In the genomic region with DNA sequence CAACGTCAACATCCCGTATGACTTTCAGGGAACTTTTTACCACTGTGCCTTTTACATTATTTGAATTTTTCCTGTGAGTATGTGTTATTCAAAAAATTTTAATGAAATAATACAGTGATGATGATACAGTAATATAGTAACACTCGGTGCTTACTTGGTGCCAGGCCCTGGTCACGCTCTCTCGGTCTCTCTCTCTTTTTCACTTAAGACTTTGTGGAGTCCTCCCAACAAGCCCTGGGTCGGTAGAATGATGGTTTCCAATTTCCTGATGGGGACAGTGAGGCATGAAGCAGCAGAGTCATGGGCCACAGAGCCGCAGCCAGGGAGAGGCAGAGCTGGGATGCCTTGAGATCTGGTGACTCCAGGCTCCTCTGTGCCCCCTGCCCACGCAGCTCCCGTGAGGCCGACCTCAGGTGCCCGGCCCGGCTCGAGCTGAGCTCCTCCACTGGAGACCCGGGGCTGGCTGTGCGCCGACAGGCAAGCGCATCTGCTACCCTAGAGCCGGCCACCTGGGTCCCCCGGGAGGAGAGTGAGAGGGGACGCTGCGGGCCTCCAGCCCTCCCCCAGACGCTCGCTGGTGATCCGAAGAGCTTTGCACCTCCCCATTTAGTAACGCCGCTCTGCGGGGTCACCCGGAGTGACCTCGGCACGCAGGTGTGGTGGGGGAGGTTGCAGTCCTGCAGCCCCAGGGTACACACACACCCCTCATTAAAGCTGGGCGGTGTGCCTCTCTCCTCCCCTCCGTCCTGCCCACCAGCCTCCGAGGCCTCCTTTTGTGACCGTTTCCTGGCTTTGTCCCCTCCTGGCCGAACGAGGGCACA, we compare ENCODE assay signal across 8 cellular contexts. TPM values are rescaled to one million over a fixed set of nuclear protein-coding genes. Genes with fewer than 3 reads are reported as not detected.
DNase-seq lines count a peak whose midpoint lies in the region; ATAC-seq, FAIRE-seq and TF ChIP-seq lines count a peak whose summit lies in the region.

No MANE protein-coding gene starts in this region.

- H3K27ac ChIP-seq in GM23338 (ENCODE audit: low read depth) = peak overlapping the region; percentile 48
- no peak overlapping the region for H3K27ac ChIP-seq in Karpas-422 (ENCODE audit: low read length)
- H3K27ac ChIP-seq in effector memory CD4-positive, alpha-beta T cell (ENCODE audit: insufficient read depth, low read length, poor library complexity, severe bottlenecking) = no peak overlapping the region

- peak; percentile 81 for FAIRE-seq in RCC 7860 (lab: Jason Lieb, UNC)

- no peaks in the 10 kb centered on the region; the same call in 2 of the 3 replicates for H3K9me3 Mint-ChIP-seq in GM23338

- DNase-seq in GM23338 (ENCODE audit: low spot score) (peak; percentile 83), RCC 7860 (ENCODE audit: low spot score) (peak; percentile 84), fibroblast of the conjunctiva (ENCODE audit: low read depth) (peak; percentile 43), skeletal muscle cell (ENCODE audit: low read depth) (peak; percentile 34), Karpas-422 (no peak), NCI-H446 treated with DMSO at 0.1 percent for 48 hours (lab: John Stamatoyannopoulos, UW) (no peak)
- DNase-seq in effector memory CD4-positive, alpha-beta T cell = no peak

- H3K4me3 ChIP-seq in GM23338 = peak overlapping the region; percentile 54
- peak overlapping the region; percentile 18 for H3K4me3 ChIP-seq in skeletal muscle cell (ENCODE audit: low read depth, low read length)
- H3K4me3 ChIP-seq in Karpas-422 (ENCODE audit: low read length) = no peak overlapping the region
- no peak overlapping the region for H3K4me3 ChIP-seq in effector memory CD4-positive, alpha-beta T cell (ENCODE audit: insufficient read depth, low read depth, low read length, poor library complexity, severe bottlenecking)

- H3K4me1 ChIP-seq in GM23338 (ENCODE audit: insufficient read depth) (peaks cover 17% of the 10 kb centered on the region), Karpas-422 (ENCODE audit: low read length) (peaks cover 4% of the 10 kb centered on the region)
- H3K4me1 ChIP-seq in effector memory CD4-positive, alpha-beta T cell (ENCODE audit: control insufficient read depth, insufficient read depth, low read length, poor library complexity, severe bottlenecking) = no peaks in the 10 kb centered on the region

- H4K20me1 ChIP-seq in GM23338 (replicated peaks; ENCODE audit: insufficient read depth) (no peaks in the 10 kb centered on the region), Karpas-422 (ENCODE audit: insufficient read depth, low read depth, low read length) (no peaks in the 10 kb centered on the region)

- H3K27ac Mint-ChIP-seq in GM23338 = peak overlapping the region; percentile 61; the same call in 1 of the 2 replicates

- H3K4me3 Mint-ChIP-seq in GM23338 = peak overlapping the region; percentile 76

- peak in 1 of 2 experiments; percentile 14; a peak in 1 of 4 replicates for TF ChIP-seq CTCF in GM23338 (conservative IDR thresholded peaks at IDR 0.05; ENCODE audit: low read depth in 2 of 2)

- H3F3A ChIP-seq in GM23338 (replicated peaks; ENCODE audit: low read depth) = no peaks in the 10 kb centered on the region; the same call in 1 of the 2 replicates

- ATAC-seq in GM23338 (peak; percentile 82), HG02571 (IDR thresholded peaks at IDR 0.05; ENCODE audit: unreplicated experiment) (no peak)

- H3K9me2 ChIP-seq in GM23338 (ENCODE audit: insufficient read depth) (no peaks in the 10 kb centered on the region), Karpas-422 (replicated peaks; ENCODE audit: insufficient read depth, low read length) (no peaks in the 10 kb centered on the region)

- H3K9ac ChIP-seq in Karpas-422 (ENCODE audit: low read length) = no peak overlapping the region

- H3K36me3 ChIP-seq in GM23338 (ENCODE audit: insufficient read depth) (no peaks in the 10 kb centered on the region), Karpas-422 (ENCODE audit: insufficient read depth, low read length) (no peaks in the 10 kb centered on the region)
- H3K36me3 ChIP-seq in effector memory CD4-positive, alpha-beta T cell (ENCODE audit: control insufficient read depth, insufficient read depth, low read length) = no peaks in the 10 kb centered on the region

- H3K27me3 ChIP-seq in GM23338 (ENCODE audit: insufficient read depth) (no peaks in the 10 kb centered on the region), Karpas-422 (ENCODE audit: low read length) (no peaks in the 10 kb centered on the region)
- H3K27me3 ChIP-seq in effector memory CD4-positive, alpha-beta T cell (replicated peaks; ENCODE audit: control insufficient read depth, insufficient read depth, low read length, poor library complexity, severe bottlenecking) = no peaks in the 10 kb centered on the region

- peaks cover 52% of the 10 kb centered on the region for H3K4me1 Mint-ChIP-seq in GM23338

- H3K27me3 Mint-ChIP-seq in GM23338 (ENCODE audit: insufficient read depth, low read depth, poor library complexity) = peaks cover 24% of the 10 kb centered on the region

- peak overlapping the region; percentile 75 for H2AFZ ChIP-seq in GM23338
- no peak overlapping the region for H2AFZ ChIP-seq in Karpas-422 (ENCODE audit: low read length)

- no peaks in the 10 kb centered on the region for H3K9me3 ChIP-seq in Karpas-422 (ENCODE audit: low read length)
- no peaks in the 10 kb centered on the region for H3K9me3 ChIP-seq in effector memory CD4-positive, alpha-beta T cell (ENCODE audit: control insufficient read depth, low read length)

- H3K4me2 ChIP-seq in GM23338 (peak overlapping the region; percentile 73), Karpas-422 (ENCODE audit: low read depth, low read length, poor library complexity, severe bottlenecking) (no peak overlapping the region)

- H3K36me3 Mint-ChIP-seq in GM23338 (ENCODE audit: low read depth) = no peaks in the 10 kb centered on the region

- H3K79me2 ChIP-seq in GM23338 (replicated peaks; ENCODE audit: insufficient read depth) = no peaks in the 10 kb centered on the region
- no peaks in the 10 kb centered on the region for H3K79me2 ChIP-seq in Karpas-422 (ENCODE audit: low read length)

TF ChIP-seq in GM23338, 12 proteins besides CTCF, POLR2A, EP300 and RAD21:
- no peak for TF ChIP-seq JUNB (IDR thresholded peaks at IDR 0.05; ENCODE audit: unreplicated experiment)
- TF ChIP-seq, protein P1, sequence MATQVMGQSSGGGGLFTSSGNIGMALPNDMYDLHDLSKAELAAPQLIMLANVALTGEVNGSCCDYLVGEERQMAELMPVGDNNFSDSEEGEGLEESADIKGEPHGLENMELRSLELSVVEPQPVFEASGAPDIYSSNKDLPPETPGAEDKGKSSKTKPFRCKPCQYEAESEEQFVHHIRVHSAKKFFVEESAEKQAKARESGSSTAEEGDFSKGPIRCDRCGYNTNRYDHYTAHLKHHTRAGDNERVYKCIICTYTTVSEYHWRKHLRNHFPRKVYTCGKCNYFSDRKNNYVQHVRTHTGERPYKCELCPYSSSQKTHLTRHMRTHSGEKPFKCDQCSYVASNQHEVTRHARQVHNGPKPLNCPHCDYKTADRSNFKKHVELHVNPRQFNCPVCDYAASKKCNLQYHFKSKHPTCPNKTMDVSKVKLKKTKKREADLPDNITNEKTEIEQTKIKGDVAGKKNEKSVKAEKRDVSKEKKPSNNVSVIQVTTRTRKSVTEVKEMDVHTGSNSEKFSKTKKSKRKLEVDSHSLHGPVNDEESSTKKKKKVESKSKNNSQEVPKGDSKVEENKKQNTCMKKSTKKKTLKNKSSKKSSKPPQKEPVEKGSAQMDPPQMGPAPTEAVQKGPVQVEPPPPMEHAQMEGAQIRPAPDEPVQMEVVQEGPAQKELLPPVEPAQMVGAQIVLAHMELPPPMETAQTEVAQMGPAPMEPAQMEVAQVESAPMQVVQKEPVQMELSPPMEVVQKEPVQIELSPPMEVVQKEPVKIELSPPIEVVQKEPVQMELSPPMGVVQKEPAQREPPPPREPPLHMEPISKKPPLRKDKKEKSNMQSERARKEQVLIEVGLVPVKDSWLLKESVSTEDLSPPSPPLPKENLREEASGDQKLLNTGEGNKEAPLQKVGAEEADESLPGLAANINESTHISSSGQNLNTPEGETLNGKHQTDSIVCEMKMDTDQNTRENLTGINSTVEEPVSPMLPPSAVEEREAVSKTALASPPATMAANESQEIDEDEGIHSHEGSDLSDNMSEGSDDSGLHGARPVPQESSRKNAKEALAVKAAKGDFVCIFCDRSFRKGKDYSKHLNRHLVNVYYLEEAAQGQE (IDR thresholded peaks at IDR 0.05; ENCODE audit: unreplicated experiment) = no peak

RNA-seq across cellular contexts. Expression of a gene that starts 4.4 kb away (rescaled TPM):
- 0.23 and 0.94 TPM in 2 replicates for total RNA-seq in GM23338 (2014; rRNA removed; shearing (Covaris generic))
- 0.27 and 0.80 TPM in 2 replicates for polyA plus RNA-seq in GM23338 (2016; fragmentation: Nextera tagmentation; extraction: Ambion mirVana)
- total RNA-seq in Karpas-422 (2014; rRNA removed; shearing (Covaris generic); ENCODE audit: low replicate concordance) = not detected in 2 replicates

RNA-seq across cellular contexts. Expression of a gene that starts 12.8 kb away (rescaled TPM):
- total RNA-seq in GM23338 (2014; rRNA removed; shearing (Covaris generic)) = 2.0 and 3.5 TPM in 2 replicates
- 0.82 and 1.1 TPM in 2 replicates for polyA plus RNA-seq in GM23338 (2016; fragmentation: Nextera tagmentation; extraction: Ambion mirVana)
- not detected in 2 replicates for total RNA-seq in Karpas-422 (2014; rRNA removed; shearing (Covaris generic); ENCODE audit: low replicate concordance)

RNA-seq across cellular contexts. Expression of a gene that starts 30.9 kb away (rescaled TPM):
- total RNA-seq in GM23338 (2014; rRNA removed; shearing (Covaris generic)) = 8.4 and 12.2 TPM in 2 replicates
- 7.3 and 8.6 TPM in 2 replicates for polyA plus RNA-seq in GM23338 (2016; fragmentation: Nextera tagmentation; extraction: Ambion mirVana)
- total RNA-seq in Karpas-422 (2014; rRNA removed; shearing (Covaris generic); ENCODE audit: low replicate concordance) = 5.0 and 8.5 TPM in 2 replicates

RNA-seq across cellular contexts. Expression of a gene that starts 49.6 kb away (rescaled TPM):
- 10.1 and 12.6 TPM in 2 replicates for total RNA-seq in GM23338 (2014; rRNA removed; shearing (Covaris generic))
- 5.3 and 5.4 TPM in 2 replicates for polyA plus RNA-seq in GM23338 (2016; fragmentation: Nextera tagmentation; extraction: Ambion mirVana)
- total RNA-seq in Karpas-422 (2014; rRNA removed; shearing (Covaris generic); ENCODE audit: low replicate concordance) = 6.4 and 12.2 TPM in 2 replicates

RNA-seq across cellular contexts. Expression of a gene that starts 50.4 kb away (rescaled TPM):
- 8.3 and 16.5 TPM in 2 replicates for total RNA-seq in GM23338 (2014; rRNA removed; shearing (Covaris generic))
- polyA plus RNA-seq in GM23338 (2016; fragmentation: Nextera tagmentation; extraction: Ambion mirVana) = 5.7 and 6.0 TPM in 2 replicates
- 8.4 and 20.3 TPM in 2 replicates for total RNA-seq in Karpas-422 (2014; rRNA removed; shearing (Covaris generic); ENCODE audit: low replicate concordance)

Comparison
In these comparisons a context has a peak if more than half of its experiments do, and no peak if none do; other contexts are left out.
1. DNase-seq: peak in GM23338 (single experiment), RCC 7860 (single experiment), fibroblast of the conjunctiva (single experiment) and skeletal muscle cell (single experiment); none in Karpas-422 (single experiment), effector memory CD4-positive, alpha-beta T cell (0 of 3) and NCI-H446 treated with DMSO at 0.1 percent for 48 hours (single experiment).
2. H3K4me3 ChIP-seq: peak in GM23338 (single experiment) and skeletal muscle cell (single experiment); none in Karpas-422 (single experiment) and effector memory CD4-positive, alpha-beta T cell (single experiment).